ENCODE assay signal across 1 cellular context in genomic region chr10:97215619-97216018, GRCh38.
TF ChIP-seq lines count a peak whose summit lies in the region.

No MANE protein-coding gene starts in this region.

TF ChIP-seq in GM23338, 12 proteins besides CTCF, POLR2A, EP300 and RAD21 (continued from another document):
- TF ChIP-seq ZNF462 (CRISPR knock-in tag; IDR thresholded peaks at IDR 0.05) (no peak), REST (IDR thresholded peaks at IDR 0.05; ENCODE audit: unreplicated experiment) (no peak), CREB1 (CRISPR knock-in tag; IDR thresholded peaks at IDR 0.05; ENCODE audit: low read depth) (no peak), ZNF114 (CRISPR knock-in tag; IDR thresholded peaks at IDR 0.05) (no peak), EZH2phosphoT487 (IDR thresholded peaks at IDR 0.05; ENCODE audit: unreplicated experiment) (no peak), EZH2 (IDR thresholded peaks at IDR 0.05; ENCODE audit: low read depth, unreplicated experiment) (no peak)
